In genomic region chr7:116807011-116807560, GRCh38 we compare ENCODE assay signal across 32 cellular contexts.
"Had no signal": no experiment of that assay in that cellular context is flagged by ENCODE, and none has a peak within 500 bp of the region (broad histone marks: within the 10 kb centered on the region; RNA-seq: fewer than 3 reads in every experiment).

No MANE protein-coding gene starts in this region.

- H3K4me3 ChIP-seq: adrenal gland, body of pancreas, esophagus muscularis mucosa, gastroesophageal sphincter had no signal

- H3K4me1 Mint-ChIP-seq: activated naive CD4-positive, alpha-beta T cell treated with anti-CD3 and anti-CD28 coated beads, Interleukin-2, amount 50 U/mL, for 24 hours had no signal

- H3K36me3 Mint-ChIP-seq: activated CD4-positive, alpha-beta memory T cell treated with anti-CD3 and anti-CD28 coated beads for 36 hours; activated CD8-positive, alpha-beta memory T cell treated with anti-CD3 and anti-CD28 coated beads, Interleukin-2, amount 10 ng/mL, durations not matched to agents 7 days and 5 days; activated naive CD4-positive, alpha-beta T cell treated with anti-CD3 and anti-CD28 coated beads, Interleukin-2, amount 50 U/mL, for 24 hours; activated naive CD8-positive, alpha-beta T cell treated with anti-CD3 and anti-CD28 coated beads for 36 hours had no signal

- H3K4me1 ChIP-seq: adrenal gland had no signal

- H3K9me3 ChIP-seq: adrenal gland, body of pancreas, esophagus muscularis mucosa, gastroesophageal sphincter had no signal

- DNase-seq: activated CD4-positive, alpha-beta memory T cell treated with anti-CD3 and anti-CD28 coated beads for 36 hours; activated CD4-positive, alpha-beta T cell treated with anti-CD3 and anti-CD28 coated beads for 36 hours; activated CD4-positive, alpha-beta T cell treated with anti-CD3 and anti-CD28 coated beads, Interleukin-2, amount 10 ng/mL, durations not matched to agents 24 days and 14 days; activated CD4-positive, CD25-positive, alpha-beta regulatory T cell; activated CD4-positive, CD25-positive, alpha-beta regulatory T cell treated with anti-CD3 and anti-CD28 coated beads, Interleukin-2, amount 50 U/mL, for 72 hours; activated CD8-positive, alpha-beta memory T cell treated with anti-CD3 and anti-CD28 coated beads, Interleukin-2, amount 10 ng/mL, durations not matched to agents 7 days and 5 days; activated CD8-positive, alpha-beta memory T cell treated with anti-CD3 and anti-CD28 coated beads, Interleukin-2, amount 50 U/mL, for 4 hours; activated CD8-positive, alpha-beta T cell treated with anti-CD3 and anti-CD28 coated beads, Interleukin-2, amount 10 ng/mL, durations not matched to agents 7 days and 5 days; activated effector memory CD4-positive, alpha-beta T cell treated with anti-CD3 and anti-CD28 coated beads, Interleukin-2, amount 50 U/mL, for 16 hours; activated naive CD4-positive, alpha-beta T cell treated with anti-CD3 and anti-CD28 coated beads for 36 hours; activated naive CD8-positive, alpha-beta T cell treated with anti-CD3 and anti-CD28 coated beads for 36 hours; activated naive CD8-positive, alpha-beta T cell treated with anti-CD3 and anti-CD28 coated beads, Interleukin-2, amount 50 U/mL, for 24 hours; activated T-cell treated with anti-CD3 and anti-CD28 coated beads, Interleukin-2, amount 50 U/mL, for 1 hour; activated T-cell treated with anti-CD3 and anti-CD28 coated beads, Interleukin-2, amount 50 U/mL, for 48 hours; adrenal gland; amygdala; aorta; body of pancreas; caudate nucleus; cortex of kidney; effector CD4-positive, alpha-beta T cell; effector memory CD8-positive, alpha-beta T cell; erythroblast; foreskin keratinocyte; T-helper 1 cell; T-helper 17 cell had no signal

- H3K27ac ChIP-seq: adrenal gland, body of pancreas, esophagus muscularis mucosa, foreskin keratinocyte, gastroesophageal sphincter had no signal

- H3K27ac Mint-ChIP-seq: activated CD4-positive, alpha-beta memory T cell treated with anti-CD3 and anti-CD28 coated beads for 36 hours; activated CD4-positive, alpha-beta T cell treated with anti-CD3 and anti-CD28 coated beads for 36 hours; activated CD4-positive, alpha-beta T cell treated with anti-CD3 and anti-CD28 coated beads, Interleukin-2, amount 10 ng/mL, durations not matched to agents 24 days and 14 days; activated CD8-positive, alpha-beta memory T cell treated with anti-CD3 and anti-CD28 coated beads, Interleukin-2, amount 10 ng/mL, durations not matched to agents 7 days and 5 days; activated CD8-positive, alpha-beta T cell treated with anti-CD3 and anti-CD28 coated beads, Interleukin-2, amount 10 ng/mL, durations not matched to agents 7 days and 5 days; activated naive CD4-positive, alpha-beta T cell treated with anti-CD3 and anti-CD28 coated beads for 36 hours; activated naive CD4-positive, alpha-beta T cell treated with anti-CD3 and anti-CD28 coated beads, Interleukin-2, amount 50 U/mL, for 24 hours; activated naive CD8-positive, alpha-beta T cell treated with anti-CD3 and anti-CD28 coated beads for 36 hours; activated naive CD8-positive, alpha-beta T cell treated with anti-CD3 and anti-CD28 coated beads, Interleukin-2, amount 50 U/mL, for 24 hours; activated T-helper 1 cell treated with anti-CD3 and anti-CD28 coated beads, Interleukin-12 subunit alpha, Interleukin-12 subunit beta, Interleukin-2, Interleukin-4 antibody, amounts not matched to agents 30 ng/mL and 10 ng/mL and 1 ng/mL, durations not matched to agents 14 hours and 24 hours and 36 hours; activated T-helper 2 cell treated with anti-CD3 and anti-CD28 coated beads, Interferon-gamma antibody, Interleukin-2, Interleukin-4, amounts not matched to agents 10 μg/mL and 5 μg/mL and 100 μg/mL, durations not matched to agents 14 hours and 24 hours and 36 hours; effector memory CD8-positive, alpha-beta T cell; T-helper 17 cell had no signal

- H3K9me3 Mint-ChIP-seq: activated CD4-positive, alpha-beta memory T cell treated with anti-CD3 and anti-CD28 coated beads for 36 hours; activated CD4-positive, alpha-beta T cell treated with anti-CD3 and anti-CD28 coated beads, Interleukin-2, amount 10 ng/mL, durations not matched to agents 24 days and 14 days; activated naive CD4-positive, alpha-beta T cell treated with anti-CD3 and anti-CD28 coated beads for 36 hours; activated naive CD4-positive, alpha-beta T cell treated with anti-CD3 and anti-CD28 coated beads, Interleukin-2, amount 50 U/mL, for 24 hours; activated naive CD8-positive, alpha-beta T cell treated with anti-CD3 and anti-CD28 coated beads for 36 hours; activated naive CD8-positive, alpha-beta T cell treated with anti-CD3 and anti-CD28 coated beads, Interleukin-2, amount 50 U/mL, for 24 hours; activated T-helper 1 cell treated with anti-CD3 and anti-CD28 coated beads, Interleukin-12 subunit alpha, Interleukin-12 subunit beta, Interleukin-2, Interleukin-4 antibody, amounts not matched to agents 30 ng/mL and 10 ng/mL and 1 ng/mL, durations not matched to agents 14 hours and 24 hours and 36 hours; activated T-helper 2 cell treated with anti-CD3 and anti-CD28 coated beads, Interferon-gamma antibody, Interleukin-2, Interleukin-4, amounts not matched to agents 10 μg/mL and 5 μg/mL and 100 μg/mL, durations not matched to agents 14 hours and 24 hours and 36 hours; effector memory CD8-positive, alpha-beta T cell had no signal

- FAIRE-seq: colon had no signal

- H3K4me3 Mint-ChIP-seq: activated CD4-positive, alpha-beta memory T cell treated with anti-CD3 and anti-CD28 coated beads for 36 hours; activated CD4-positive, alpha-beta T cell treated with anti-CD3 and anti-CD28 coated beads for 36 hours; activated CD4-positive, alpha-beta T cell treated with anti-CD3 and anti-CD28 coated beads, Interleukin-2, amount 10 ng/mL, durations not matched to agents 24 days and 14 days; activated CD8-positive, alpha-beta memory T cell treated with anti-CD3 and anti-CD28 coated beads, Interleukin-2, amount 10 ng/mL, durations not matched to agents 7 days and 5 days; activated CD8-positive, alpha-beta T cell treated with anti-CD3 and anti-CD28 coated beads, Interleukin-2, amount 10 ng/mL, durations not matched to agents 7 days and 5 days; activated naive CD4-positive, alpha-beta T cell treated with anti-CD3 and anti-CD28 coated beads for 36 hours; activated naive CD4-positive, alpha-beta T cell treated with anti-CD3 and anti-CD28 coated beads, Interleukin-2, amount 50 U/mL, for 24 hours; activated naive CD8-positive, alpha-beta T cell treated with anti-CD3 and anti-CD28 coated beads for 36 hours; activated naive CD8-positive, alpha-beta T cell treated with anti-CD3 and anti-CD28 coated beads, Interleukin-2, amount 50 U/mL, for 24 hours; activated T-helper 1 cell treated with anti-CD3 and anti-CD28 coated beads, Interleukin-12 subunit alpha, Interleukin-12 subunit beta, Interleukin-2, Interleukin-4 antibody, amounts not matched to agents 30 ng/mL and 10 ng/mL and 1 ng/mL, durations not matched to agents 14 hours and 24 hours and 36 hours; effector memory CD8-positive, alpha-beta T cell; T-helper 17 cell had no signal

- H3K36me3 ChIP-seq: adrenal gland, esophagus muscularis mucosa, gastroesophageal sphincter had no signal

- ATAC-seq: activated CD4-positive, alpha-beta T cell treated with anti-CD3 and anti-CD28 coated beads for 36 hours; activated CD8-positive, alpha-beta memory T cell treated with anti-CD3 and anti-CD28 coated beads, Interleukin-2, amount 10 ng/mL, durations not matched to agents 7 days and 5 days; activated CD8-positive, alpha-beta T cell treated with anti-CD3 and anti-CD28 coated beads, Interleukin-2, amount 10 ng/mL, durations not matched to agents 7 days and 5 days; activated naive CD8-positive, alpha-beta T cell treated with anti-CD3 and anti-CD28 coated beads, Interleukin-2, amount 50 U/mL, for 24 hours; body of pancreas; effector memory CD8-positive, alpha-beta T cell; foreskin keratinocyte; gastroesophageal sphincter; T-helper 17 cell had no signal

- H3K27me3 ChIP-seq: adrenal gland, body of pancreas, esophagus muscularis mucosa, foreskin keratinocyte, gastroesophageal sphincter had no signal
